In the genomic region with DNA sequence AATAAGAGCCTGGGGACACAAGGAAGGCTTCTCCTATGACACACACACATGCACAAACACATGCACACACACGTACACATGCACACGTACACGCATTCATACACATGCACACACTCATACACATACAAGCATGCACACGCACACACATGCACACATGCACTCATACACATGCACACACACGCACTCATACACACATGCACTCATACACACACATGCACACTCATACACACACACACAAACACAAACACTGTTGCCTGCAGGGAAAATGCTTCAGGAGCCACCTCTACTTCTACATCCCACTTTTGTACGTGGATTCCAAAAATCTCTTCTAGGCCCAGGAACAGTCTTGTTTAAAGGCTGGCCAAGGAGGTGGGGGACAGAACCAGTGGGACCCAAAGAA, we compare ENCODE assay signal across 18 cellular contexts. TPM values are rescaled to one million over a fixed set of nuclear protein-coding genes. Genes with fewer than 3 reads are reported as not detected.
DNase-seq lines count a peak whose midpoint lies in the region; FAIRE-seq and TF ChIP-seq lines count a peak whose summit lies in the region.
"Had no signal": no experiment of that assay in that cellular context is flagged by ENCODE, and none has a peak within 500 bp of the region (broad histone marks: within the 10 kb centered on the region; RNA-seq: fewer than 3 reads in every experiment).

No MANE protein-coding gene starts in this region.

- H3K27me3 ChIP-seq in Caco-2 (replicated peaks; ENCODE audit: control insufficient read depth, insufficient read depth, low read length) = no peaks in the 10 kb centered on the region
- no peaks in the 10 kb centered on the region for H3K27me3 ChIP-seq in neuronal stem cell (ENCODE audit: control insufficient read depth in 3 of 3, insufficient read depth in 3 of 3, low read depth in 1 of 3, low read length in 3 of 3)
- H3K27me3 ChIP-seq: BLaER1 treated with 17β-estradiol and CSF1 and Interleukin-3, amounts not matched to agents 10 nM and 100 nM; SJCRH30 had no signal

- TF ChIP-seq CTCF in Caco-2 (IDR thresholded peaks at IDR 0.05; ENCODE audit: insufficient read depth in 1 of 2, low read depth in 1 of 2, low read length in 1 of 2, severe bottlenecking in 1 of 2, unreplicated experiment in 1 of 2) (no peak), coronary artery (IDR thresholded peaks at IDR 0.05) (no peak)

- H3K36me3 ChIP-seq in Caco-2 (ENCODE audit: control insufficient read depth, insufficient read depth, low read length) (no peaks in the 10 kb centered on the region; the same call in 1 of the 2 replicates), neuronal stem cell (replicated peaks in 1 of 2; ENCODE audit: control insufficient read depth in 2 of 2, insufficient read depth in 2 of 2, low read length in 2 of 2) (peaks cover 0 to 1% of the 10 kb centered on the region in 2 donors)
- H3K36me3 ChIP-seq: BLaER1 treated with 17β-estradiol and CSF1 and Interleukin-3, amounts not matched to agents 10 nM and 100 nM; HAP-1; SJCRH30 had no signal

- no peak overlapping the region for H3K4ac ChIP-seq in neuronal stem cell (ENCODE audit: low read length)

- H4K91ac ChIP-seq in neuronal stem cell (ENCODE audit: low read depth, low read length, poor library complexity) = no peak overlapping the region

- FAIRE-seq in HTR-8/SVneo (lab: Jason Lieb, UNC) = peak; percentile 98
- FAIRE-seq: A204.1, D721Med had no signal

- H3K4me1 Mint-ChIP-seq in Caco-2 (ENCODE audit: low read depth, unreplicated experiment) = peaks cover 27% of the 10 kb centered on the region

- H2BK5ac ChIP-seq in neuronal stem cell (ENCODE audit: low read length) = no peak overlapping the region

- intact Hi-C loops in Caco-2 (cut with micrococcal nuclease; ENCODE audit: unreplicated experiment) = no loop called here

- no peak overlapping the region for H3K4me2 ChIP-seq in neuronal stem cell (ENCODE audit: insufficient read depth, low read length, poor library complexity, severe bottlenecking)
- H3K4me2 ChIP-seq: BLaER1 treated with 17β-estradiol and CSF1 and Interleukin-3, amounts not matched to agents 10 nM and 100 nM had no signal

- H3K27ac Mint-ChIP-seq in Caco-2 (ENCODE audit: unreplicated experiment) = peak overlapping the region; percentile 65
- H3K27ac Mint-ChIP-seq: CD8-positive, alpha-beta T cell had no signal

- H2AK5ac ChIP-seq in neuronal stem cell (ENCODE audit: low read depth, low read length) = peak overlapping the region; percentile 9

- H3K36me3 Mint-ChIP-seq in Caco-2 (ENCODE audit: insufficient read depth, unreplicated experiment) = no peaks in the 10 kb centered on the region
- H3K36me3 Mint-ChIP-seq: CD8-positive, alpha-beta T cell had no signal

- H4K8ac ChIP-seq in neuronal stem cell (ENCODE audit: low read depth, low read length) = no peak overlapping the region

- no TSS peak for BruUV-seq in Caco-2 (replicated peaks; lab: Mats Ljungman, UMichigan)

- no peaks in the 10 kb centered on the region for H3K9me3 Mint-ChIP-seq in Caco-2 (ENCODE audit: unreplicated experiment)
- H3K9me3 Mint-ChIP-seq: CD8-positive, alpha-beta T cell had no signal

- POLR2A ChIA-PET in Caco-2 (lab: Charles Lee) = no interaction called here

- H3K14ac ChIP-seq in neuronal stem cell (ENCODE audit: low read length) = no peak overlapping the region

- H2AFZ ChIP-seq in neuronal stem cell (ENCODE audit: low read length) = no peak overlapping the region

- H2BK120ac ChIP-seq in neuronal stem cell (ENCODE audit: low read depth, low read length) = no peak overlapping the region

- H3K9me3 ChIP-seq in Caco-2 (no peaks in the 10 kb centered on the region), neuronal stem cell (replicated peaks in 1 of 2; ENCODE audit: control insufficient read depth in 2 of 2, insufficient read depth in 1 of 2, low read depth in 1 of 2, low read length in 2 of 2) (no peaks in the 10 kb centered on the region)
- H3K9me3 ChIP-seq: BLaER1 treated with 17β-estradiol and CSF1 and Interleukin-3, amounts not matched to agents 10 nM and 100 nM; HAP-1; SJCRH30 had no signal

- no peak overlapping the region for H3K9ac ChIP-seq in neuronal stem cell (ENCODE audit: low read depth, low read length, poor library complexity)
- H3K9ac ChIP-seq: BLaER1 treated with 17β-estradiol and CSF1 and Interleukin-3, amounts not matched to agents 10 nM and 100 nM had no signal

- CTCF ChIA-PET in Caco-2 (lab: Charles Lee) = interaction anchor here (0.6 to 2.0 kb wide), 2 partner anchors 9 to 11 kb away, joined by 3 to 5 read pairs; no protein-coding TSS in a partner anchor

- H3K4me3 ChIP-seq in Caco-2 (ENCODE audit: low read depth, low read length) (no peak overlapping the region), coronary artery (no peak overlapping the region), neuronal stem cell (ENCODE audit: low read length in 2 of 2) (peak overlapping the region in 1 of 2 donors; percentile 44)
- H3K4me3 ChIP-seq: BLaER1 treated with 17β-estradiol and CSF1 and Interleukin-3, amounts not matched to agents 10 nM and 100 nM; HAP-1; SJCRH30 had no signal

- H3K27me3 Mint-ChIP-seq in Caco-2 (ENCODE audit: insufficient read depth, unreplicated experiment) = no peaks in the 10 kb centered on the region

- H2BK12ac ChIP-seq in neuronal stem cell (ENCODE audit: low read length) = no peak overlapping the region

- no peak overlapping the region for H2BK15ac ChIP-seq in neuronal stem cell (ENCODE audit: low read length)

- no peak overlapping the region for H3K4me3 Mint-ChIP-seq in Caco-2 (ENCODE audit: unreplicated experiment)
- H3K4me3 Mint-ChIP-seq: CD8-positive, alpha-beta T cell had no signal

- DNase-seq in Caco-2 = no peak
- no peak for DNase-seq in HTR-8/SVneo (ENCODE audit: insufficient read length, low spot score)
- DNase-seq in coronary artery (ENCODE audit: low spot score) = peak; percentile 11
- DNase-seq in neuronal stem cell (ENCODE audit: low spot score) = no peak
- no peak for DNase-seq in stimulated activated CD4-positive, alpha-beta T cell treated with anti-CD3 and anti-CD28 coated beads, Interleukin-2, amount 100 ng/mL, for 48 hours
- no peak for DNase-seq in NCI-H2107 (lab: John Stamatoyannopoulos, UW)
- DNase-seq in NCI-H187 (lab: John Stamatoyannopoulos, UW) = no peak
- DNase-seq in activated CD4-positive, CD25-positive, alpha-beta regulatory T cell (lab: John Stamatoyannopoulos, UW) = no peak
- DNase-seq: CD8-positive, alpha-beta T cell; KG1; MV-4-11; NCI-H187 treated with DMSO at 0.1 percent for 48 hours; NCI-H524; SJCRH30 had no signal

- H3K23ac ChIP-seq in neuronal stem cell (ENCODE audit: low read depth, low read length, poor library complexity) = peak overlapping the region; percentile 37

- no peak overlapping the region for H3K27ac ChIP-seq in coronary artery
- H3K27ac ChIP-seq in neuronal stem cell (replicated peaks; ENCODE audit: low read length) = no peak overlapping the region
- H3K27ac ChIP-seq: BLaER1 treated with 17β-estradiol and CSF1 and Interleukin-3, amounts not matched to agents 10 nM and 100 nM had no signal

- H3K79me1 ChIP-seq in neuronal stem cell (ENCODE audit: low read depth, low read length) = no peaks in the 10 kb centered on the region

- H3K18ac ChIP-seq in neuronal stem cell (ENCODE audit: low read length) = no peak overlapping the region

- peaks cover 24% of the 10 kb centered on the region for H3K4me1 ChIP-seq in Caco-2
- H3K4me1 ChIP-seq in neuronal stem cell (ENCODE audit: control insufficient read depth in 2 of 2, insufficient read depth in 1 of 2, low read depth in 1 of 2, low read length in 2 of 2) = no peaks in the 10 kb centered on the region
- H3K4me1 ChIP-seq: HAP-1 had no signal

- WGBS in neuronal stem cell (ENCODE audit: extremely low coverage in 2 of 2, insufficient read length in 2 of 2, insufficient replicate concordance in 1 of 2), 2 donors = no CpG with 5 or more reads among the region's 6 CpGs

RNA-seq across cellular contexts. Expression of a gene that starts 20.7 kb away (rescaled TPM):
- total RNA-seq in Caco-2 (2022) = not detected in 2 replicates
- 0.03 TPM for polyA plus RNA-seq in neuronal stem cell (2013, experiment 1 of 2)
- polyA plus RNA-seq in neuronal stem cell (2013, experiment 2 of 2) = 0.11 TPM
- total RNA-seq: CD8-positive, alpha-beta T cell had no signal
